In the genomic region with DNA sequence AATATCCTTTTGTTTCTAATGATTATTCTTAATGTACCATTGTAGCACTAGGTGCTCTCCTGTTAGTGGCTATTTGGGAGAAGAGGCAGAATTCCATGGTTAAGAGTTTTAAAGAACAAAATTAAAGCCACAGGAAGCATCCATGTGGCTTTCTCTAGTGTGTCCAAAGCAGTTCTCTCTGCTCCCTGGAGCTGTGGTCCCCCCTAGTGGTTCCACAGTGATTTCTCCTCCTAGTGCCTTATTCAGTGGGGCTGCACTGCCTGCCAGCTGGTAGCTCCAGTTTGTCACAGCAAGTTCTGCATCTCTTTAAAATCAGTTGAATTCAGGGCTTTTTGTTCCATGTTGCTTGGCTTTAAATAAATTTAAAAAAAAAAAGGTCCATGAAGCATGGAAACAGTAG, we compare ENCODE assay signal across 1 cellular context.
TF ChIP-seq lines count a peak whose summit lies in the region.

No MANE protein-coding gene starts in this region.

TF ChIP-seq in H1, 55 proteins besides CTCF, POLR2A, EP300 and RAD21 (continued from another document):
- TF ChIP-seq, protein P1, sequence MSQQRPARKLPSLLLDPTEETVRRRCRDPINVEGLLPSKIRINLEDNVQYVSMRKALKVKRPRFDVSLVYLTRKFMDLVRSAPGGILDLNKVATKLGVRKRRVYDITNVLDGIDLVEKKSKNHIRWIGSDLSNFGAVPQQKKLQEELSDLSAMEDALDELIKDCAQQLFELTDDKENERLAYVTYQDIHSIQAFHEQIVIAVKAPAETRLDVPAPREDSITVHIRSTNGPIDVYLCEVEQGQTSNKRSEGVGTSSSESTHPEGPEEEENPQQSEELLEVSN (IDR thresholded peaks at IDR 0.05): no peak
- TF ChIP-seq EZH2 (IDR thresholded peaks at IDR 0.05; ENCODE audit: low read depth, low read length, severe bottlenecking) (no peak), SAP30 (IDR thresholded peaks at IDR 0.05; ENCODE audit: insufficient read depth, insufficient replicate concordance, low read length) (no peak), JUND (IDR thresholded peaks at IDR 0.05; ENCODE audit: low read length) (no peak), CHD1 (IDR thresholded peaks at IDR 0.05; ENCODE audit: low read depth, low read length) (no peak), CHD2 (IDR thresholded peaks at IDR 0.05; ENCODE audit: low read length) (no peak), SP1 (IDR thresholded peaks at IDR 0.05; ENCODE audit: low read depth, low read length) (no peak)
TF ChIP-seq in H1: peak in this region for 0.
